13 cellular contexts compared by ENCODE assay signal in genomic region chr1:5971471-5972197, GRCh38. TPM values are rescaled to one million over a fixed set of nuclear protein-coding genes. Genes with fewer than 3 reads are reported as not detected.
A peak's percentile ranks its signal among the peaks of the same experiment; 100 is the strongest.
DNase-seq lines count a peak whose midpoint lies in the region; ATAC-seq and TF ChIP-seq lines count a peak whose summit lies in the region.
"Had no signal": no experiment of that assay in that cellular context is flagged by ENCODE, and none has a peak within 500 bp of the region (broad histone marks: within the 10 kb centered on the region; RNA-seq: fewer than 3 reads in every experiment).

No MANE protein-coding gene starts in this region.

- no peak overlapping the region for H2AFZ ChIP-seq in neural progenitor cell (replicated peaks)

- no peak for ATAC-seq in natural killer cell treated with Interleukin-12 subunit alpha and Interleukin-12 subunit beta and Interleukin-15 and Interleukin-18, amount 100 ng/mL, for 72 hours
- ATAC-seq in natural killer cell (no peak), HG02759 (IDR thresholded peaks at IDR 0.05; ENCODE audit: unreplicated experiment) (no peak), GM19035 (IDR thresholded peaks at IDR 0.05; ENCODE audit: unreplicated experiment) (no peak)
- ATAC-seq: CD8-positive, alpha-beta T cell had no signal

- DNase-seq in natural killer cell treated with Interleukin-12 subunit alpha and Interleukin-12 subunit beta and Interleukin-15 and Interleukin-18, amount 100 ng/mL, for 72 hours (ENCODE audit: low spot score), result peak; percentile 60
- DNase-seq in natural killer cell (no peak), cerebellar cortex (ENCODE audit: low spot score) (peak; percentile 38), neural progenitor cell (ENCODE audit: low spot score) (no peak), DMS53 treated with DMSO at 0.1 percent for 48 hours (lab: John Stamatoyannopoulos, UW; ENCODE audit: unreplicated experiment) (no peak)
- DNase-seq: BE2C; CD8-positive, alpha-beta T cell; H7; Karpas-422; NCI-H2029 treated with DMSO at 0.1 percent for 48 hours; NCI-H510A had no signal

- no peak overlapping the region for H3K27ac Mint-ChIP-seq in natural killer cell treated with Interleukin-12 subunit alpha and Interleukin-12 subunit beta and Interleukin-15 and Interleukin-18, amount 100 ng/mL, for 72 hours
- H3K27ac Mint-ChIP-seq in natural killer cell, result no peak overlapping the region
- H3K27ac Mint-ChIP-seq in neural progenitor cell, result no peak overlapping the region
- H3K27ac Mint-ChIP-seq: CD8-positive, alpha-beta T cell had no signal

- H3K27me3 ChIP-seq in neural progenitor cell, result no peaks in the 10 kb centered on the region
- H3K27me3 ChIP-seq: BE2C had no signal

- H3K9me3 ChIP-seq in neural progenitor cell (ENCODE audit: low read depth), result no peaks in the 10 kb centered on the region
- H3K9me3 ChIP-seq: BE2C had no signal

- H4K20me1 ChIP-seq in neural progenitor cell (ENCODE audit: low read depth), result peaks cover 6% of the 10 kb centered on the region

- no peak overlapping the region for H3K27ac ChIP-seq in neural progenitor cell

- no peak overlapping the region for H3K4me2 ChIP-seq in neural progenitor cell

- H3K9me3 Mint-ChIP-seq in natural killer cell treated with Interleukin-12 subunit alpha and Interleukin-12 subunit beta and Interleukin-15 and Interleukin-18, amount 100 ng/mL, for 72 hours, result no peaks in the 10 kb centered on the region
- H3K9me3 Mint-ChIP-seq in natural killer cell (no peaks in the 10 kb centered on the region), neural progenitor cell (no peaks in the 10 kb centered on the region)
- H3K9me3 Mint-ChIP-seq: CD8-positive, alpha-beta T cell had no signal

- no peaks in the 10 kb centered on the region for H3K36me3 Mint-ChIP-seq in natural killer cell treated with Interleukin-12 subunit alpha and Interleukin-12 subunit beta and Interleukin-15 and Interleukin-18, amount 100 ng/mL, for 72 hours
- H3K36me3 Mint-ChIP-seq in natural killer cell (no peaks in the 10 kb centered on the region), neural progenitor cell (peaks cover 11% of the 10 kb centered on the region)

- H3K27me3 Mint-ChIP-seq in natural killer cell treated with Interleukin-12 subunit alpha and Interleukin-12 subunit beta and Interleukin-15 and Interleukin-18, amount 100 ng/mL, for 72 hours, result no peaks in the 10 kb centered on the region
- H3K27me3 Mint-ChIP-seq in natural killer cell (ENCODE audit: low read depth in 2 of 2), result no peaks in the 10 kb centered on the region
- peaks cover 7% of the 10 kb centered on the region for H3K27me3 Mint-ChIP-seq in neural progenitor cell (ENCODE audit: insufficient read depth, low read depth)

- peaks cover 0 to 9% of the 10 kb centered on the region in 2 donors for H3K4me1 Mint-ChIP-seq in natural killer cell treated with Interleukin-12 subunit alpha and Interleukin-12 subunit beta and Interleukin-15 and Interleukin-18, amount 100 ng/mL, for 72 hours (ENCODE audit: low read depth in 2 of 2)
- H3K4me1 Mint-ChIP-seq in natural killer cell (peaks cover 0 to 5% of the 10 kb centered on the region in 2 donors), neural progenitor cell (peaks cover 6% of the 10 kb centered on the region)

- H3K36me3 ChIP-seq in neural progenitor cell, result no peaks in the 10 kb centered on the region
- H3K36me3 ChIP-seq: BE2C had no signal

- TF ChIP-seq CTCF in natural killer cell (IDR thresholded peaks at IDR 0.05) (no peak), neural progenitor cell (IDR thresholded peaks at IDR 0.05) (no peak)

- no peak overlapping the region for H3K4me3 Mint-ChIP-seq in natural killer cell treated with Interleukin-12 subunit alpha and Interleukin-12 subunit beta and Interleukin-15 and Interleukin-18, amount 100 ng/mL, for 72 hours
- no peak overlapping the region for H3K4me3 Mint-ChIP-seq in natural killer cell
- no peak overlapping the region for H3K4me3 Mint-ChIP-seq in neural progenitor cell
- H3K4me3 Mint-ChIP-seq: CD8-positive, alpha-beta T cell had no signal

- H3K79me2 ChIP-seq in neural progenitor cell (ENCODE audit: low read depth), result no peaks in the 10 kb centered on the region

- H3K9ac ChIP-seq in neural progenitor cell, result peak overlapping the region; percentile 10

- no peak overlapping the region for H3K4me3 ChIP-seq in neural progenitor cell

- H3F3A ChIP-seq in neural progenitor cell (ENCODE audit: low read depth), result no peaks in the 10 kb centered on the region

- H3K4me1 ChIP-seq in neural progenitor cell, result no peaks in the 10 kb centered on the region
- H3K4me1 ChIP-seq: BE2C had no signal

- intact Hi-C loops in natural killer cell (cut with micrococcal nuclease), result loop anchor here (10.0 kb wide), 1 partner anchor 1317 kb away; the partner anchor contains the start of gene AJAP1

RNA-seq across cellular contexts. Expression of gene NPHP4, which starts 20.6 kb away (rescaled TPM):
- total RNA-seq in natural killer cell treated with Interleukin-12 subunit alpha and Interleukin-12 subunit beta and Interleukin-15 and Interleukin-18, amount 100 ng/mL, for 72 hours, result 10 to 100 TPM; 27.6 to 58.5 TPM
- total RNA-seq in natural killer cell, result 10 to 100 TPM in 2 of 3 donors, 1 to 10 TPM in 1; 6.3 to 14.7 (median 10.1) TPM
- 8.9 and 13.0 TPM in 2 replicates for total RNA-seq in neural progenitor cell (ENCODE audit: low replicate concordance)

Comparison
In these comparisons a context has a peak if more than half of its experiments do, and no peak if none do; other contexts are left out.
1. DNase-seq: peak in natural killer cell treated with Interleukin-12 subunit alpha and Interleukin-12 subunit beta and Interleukin-15 and Interleukin-18, amount 100 ng/mL, for 72 hours (single experiment) and cerebellar cortex (single experiment); none in natural killer cell (single experiment), neural progenitor cell (single experiment) and DMS53 treated with DMSO at 0.1 percent for 48 hours (single experiment).